9 cellular contexts compared by ENCODE assay signal in genomic region chr17:7887482-7888183, GRCh38. TPM values are rescaled to one million over a fixed set of nuclear protein-coding genes. Genes with fewer than 3 reads are reported as not detected.
DNase-seq lines count a peak whose midpoint lies in the region; ATAC-seq and TF ChIP-seq lines count a peak whose summit lies in the region.
"Had no signal": no experiment of that assay in that cellular context is flagged by ENCODE, and none has a peak within 500 bp of the region (broad histone marks: within the 10 kb centered on the region; RNA-seq: fewer than 3 reads in every experiment).

No MANE protein-coding gene starts in this region.

- H3K4me1 Mint-ChIP-seq in CD8-positive, alpha-beta T cell (ENCODE audit: low read depth): peaks cover 13% of the 10 kb centered on the region

- H3K4me2 ChIP-seq in GM23248 (ENCODE audit: unreplicated experiment): peak overlapping the region; percentile 86

- no peak overlapping the region for H3K27ac Mint-ChIP-seq in CD8-positive, alpha-beta T cell
- H3K27ac Mint-ChIP-seq: activated naive CD4-positive, alpha-beta T cell treated with anti-CD3 and anti-CD28 coated beads, Interleukin-2, amount 50 U/mL, for 24 hours had no signal

- intact Hi-C loops in CD8-positive, alpha-beta T cell (cut with DNase I, micrococcal nuclease): loop anchor here (1.0 to 5.0 kb wide), 11 partner anchors 10 to 103 kb away; partner anchors contain the start of genes CNTROB (in 2 of the 2), NAA38 (in 2 of the 2), KDM6B (in 1 of the 2) and TRAPPC1 (in 1 of the 2)
- intact Hi-C loops in heart left ventricle (cut with DNase I) (loop anchor here in 5 of 10 donors (2.0 to 5.0 kb wide), 6 partner anchors 25 to 53 kb away; partner anchors contain the start of genes CNTROB (in 2 of the 5), NAA38 (in 2 of the 5), KDM6B (in 1 of the 5) and TRAPPC1 (in 1 of the 5)), transverse colon (cut with DNase I; ENCODE audit: low total_unique reads) (no loop called here)

- DNase-seq in CD8-positive, alpha-beta T cell: peak; percentile 73 to 91 (median 82)
- DNase-seq in GM23248: peak; percentile 98
- peak; percentile 99 for DNase-seq in NCI-H1105 treated with DMSO at 0.1 percent for 48 hours (lab: John Stamatoyannopoulos, UW)
- peak; percentile 78 to 94 for DNase-seq in SW 1271 (lab: John Stamatoyannopoulos, UW)
- peak; percentile 98 for DNase-seq in adipocyte (ENCODE audit: low read depth)
- DNase-seq in heart left ventricle: peak; percentile 93 to 95 (median 95)
- peak; percentile 94 for DNase-seq in pons (ENCODE audit: low spot score)
- DNase-seq in transverse colon: peak; percentile 94

- H3K9me3 ChIP-seq in CD8-positive, alpha-beta T cell (ENCODE audit: low read length): no peaks in the 10 kb centered on the region
- H3K9me3 ChIP-seq in GM23248 (ENCODE audit: low read depth) (no peaks in the 10 kb centered on the region), adipocyte (ENCODE audit: control insufficient read depth, low read length) (no peaks in the 10 kb centered on the region), heart left ventricle (no peaks in the 10 kb centered on the region), transverse colon (no peaks in the 10 kb centered on the region)

- H3K36me3 Mint-ChIP-seq in CD8-positive, alpha-beta T cell: peaks cover 43% of the 10 kb centered on the region

- H3K9me2 ChIP-seq in GM23248 (ENCODE audit: insufficient read depth): no peaks in the 10 kb centered on the region

- no peaks in the 10 kb centered on the region for H3K9me3 Mint-ChIP-seq in CD8-positive, alpha-beta T cell
- H3K9me3 Mint-ChIP-seq: activated naive CD4-positive, alpha-beta T cell treated with anti-CD3 and anti-CD28 coated beads, Interleukin-2, amount 50 U/mL, for 24 hours had no signal

- H3K27ac ChIP-seq in CD8-positive, alpha-beta T cell (ENCODE audit: low read depth, low read length): peak overlapping the region; percentile 61
- peak overlapping the region; percentile 90 for H3K27ac ChIP-seq in GM23248
- H3K27ac ChIP-seq in heart left ventricle: peak overlapping the region; percentile 72 to 98 (median 91)
- peak overlapping the region; percentile 93 to 99 (median 96) for H3K27ac ChIP-seq in transverse colon

- H3K27me3 ChIP-seq in CD8-positive, alpha-beta T cell (ENCODE audit: insufficient read depth, low read length): no peaks in the 10 kb centered on the region
- H3K27me3 ChIP-seq in GM23248 (replicated peaks; ENCODE audit: insufficient read depth) (no peaks in the 10 kb centered on the region), adipocyte (replicated peaks; ENCODE audit: control insufficient read depth, insufficient read depth, low read length) (no peaks in the 10 kb centered on the region), heart left ventricle (no peaks in the 10 kb centered on the region), transverse colon (no peaks in the 10 kb centered on the region)

- H3K9ac ChIP-seq in GM23248 (peak overlapping the region; percentile 82), adipocyte (ENCODE audit: low read length) (peak overlapping the region; percentile 88)

- TF ChIP-seq EP300 in transverse colon (IDR thresholded peaks at IDR 0.05; ENCODE audit: low read depth): no peak

- H3K36me3 ChIP-seq in CD8-positive, alpha-beta T cell (ENCODE audit: insufficient read depth, low read length): peaks cover 30% of the 10 kb centered on the region
- H3K36me3 ChIP-seq in GM23248 (ENCODE audit: low read depth) (peaks cover 9% of the 10 kb centered on the region; the same call in 1 of the 2 replicates), adipocyte (ENCODE audit: control insufficient read depth, insufficient read depth, low read length, severe bottlenecking) (peaks cover 16% of the 10 kb centered on the region), heart left ventricle (peaks cover 0 to 26% (median 18%) of the 10 kb centered on the region in 9 donors), transverse colon (peaks cover 0 to 5% (median 0%) of the 10 kb centered on the region in 4 donors)

- POLR2A ChIA-PET in CD8-positive, alpha-beta T cell (lab: Charles Lee): no interaction called here

- H3K4me3 ChIP-seq in CD8-positive, alpha-beta T cell (ENCODE audit: low read depth, low read length): peak overlapping the region; percentile 86
- peak overlapping the region; percentile 90 for H3K4me3 ChIP-seq in GM23248
- peak overlapping the region; percentile 89 for H3K4me3 ChIP-seq in adipocyte (ENCODE audit: low read length)
- H3K4me3 ChIP-seq in heart left ventricle: peak overlapping the region; percentile 8 to 86 (median 76)
- H3K4me3 ChIP-seq in transverse colon: peak overlapping the region; percentile 9 to 85 (median 80)

- CTCF ChIA-PET in CD8-positive, alpha-beta T cell (lab: Charles Lee): interaction anchor here (1.2 kb wide), 1 partner anchor 26 kb away, joined by 3 read pairs; no protein-coding TSS in a partner anchor

- H2AFZ ChIP-seq in GM23248: peak overlapping the region; percentile 77

- TF ChIP-seq POLR2A in heart left ventricle (IDR thresholded peaks at IDR 0.05) (peak in 1 of 2 donors; percentile 50), transverse colon (IDR thresholded peaks at IDR 0.05) (peak; percentile 55)

- peaks cover 38% of the 10 kb centered on the region for H3F3A ChIP-seq in GM23248 (ENCODE audit: insufficient read depth)

- WGBS in GM23248 (ENCODE audit: low coverage in 1 of 2, low lambda C conversion rate in 2 of 2, missing lambda C conversion rate in 2 of 2), 2 experiments: 1% methylated on average over 23 to 35 of the region's 35 CpGs
- 0 to 1% (median 1%) methylated on average over 22 to 35 of the region's 35 CpGs for WGBS in heart left ventricle, 4 donors
- 0 to 1% methylated on average over 2 to 33 of the region's 35 CpGs for WGBS in transverse colon (ENCODE audit: low coverage in 1 of 2), 2 donors

- H3K79me2 ChIP-seq in GM23248 (ENCODE audit: insufficient read depth): peaks cover 32% of the 10 kb centered on the region

- in situ Hi-C loops in GM23248 (cut with MboI) (no loop called here), transverse colon (cut with MboI; ENCODE audit: low pct_ligation_motif_present in 1 of 4, low pct_unique_long_range_greater_than_20kb in 1 of 4, low sequenced_read_pairs in 3 of 4) (no loop called here)

- H3K4me1 ChIP-seq in CD8-positive, alpha-beta T cell (ENCODE audit: insufficient read depth, low read length): peaks cover 30% of the 10 kb centered on the region
- H3K4me1 ChIP-seq in GM23248 (ENCODE audit: insufficient read depth) (peaks cover 38% of the 10 kb centered on the region), adipocyte (ENCODE audit: control insufficient read depth, insufficient read depth, low read length) (peaks cover 37% of the 10 kb centered on the region), heart left ventricle (peaks cover 17 to 63% (median 45%) of the 10 kb centered on the region in 12 donors), transverse colon (peaks cover 39 to 61% (median 54%) of the 10 kb centered on the region in 4 donors)

- H3K27me3 Mint-ChIP-seq in CD8-positive, alpha-beta T cell (ENCODE audit: low read depth): no peaks in the 10 kb centered on the region
- H3K27me3 Mint-ChIP-seq: activated naive CD4-positive, alpha-beta T cell treated with anti-CD3 and anti-CD28 coated beads, Interleukin-2, amount 50 U/mL, for 24 hours had no signal

- H4K20me1 ChIP-seq in GM23248 (ENCODE audit: insufficient read depth): no peaks in the 10 kb centered on the region

- peak; percentile 71 for ATAC-seq in CD8-positive, alpha-beta T cell
- ATAC-seq in heart left ventricle: peak; percentile 79 to 87 (median 86)

- TF ChIP-seq CTCF in CD8-positive, alpha-beta T cell (IDR thresholded peaks at IDR 0.05): no peak
- TF ChIP-seq CTCF in heart left ventricle (IDR thresholded peaks at IDR 0.05) (no peak), transverse colon (IDR thresholded peaks at IDR 0.05) (no peak)

- H3K4me3 Mint-ChIP-seq in CD8-positive, alpha-beta T cell: no peak overlapping the region
- H3K4me3 Mint-ChIP-seq: activated naive CD4-positive, alpha-beta T cell treated with anti-CD3 and anti-CD28 coated beads, Interleukin-2, amount 50 U/mL, for 24 hours had no signal

RNA-seq across cellular contexts. Expression of gene CHD3, which starts 1.0 kb away (rescaled TPM):
- total RNA-seq in CD8-positive, alpha-beta T cell: 100 to 1,000 TPM; 243 to 245 TPM
- 56.5 and 73.6 TPM in 2 replicates for total RNA-seq in GM23248 (2014; rRNA removed; shearing (Covaris generic))
- polyA plus RNA-seq in GM23248 (2016; fragmentation: Nextera tagmentation; extraction: Ambion mirVana) (14.0 and 16.0 TPM in 2 replicates), heart left ventricle (10 to 100 TPM; 17.5 to 17.9 TPM)
- total RNA-seq in heart left ventricle (10 to 100 TPM in 6 of 9 donors, 1 to 10 TPM in 3; 6.7 to 30.6 (median 13.6) TPM), transverse colon (10 to 100 TPM; 53.0 to 71.6 (median 62.0) TPM)

RNA-seq across cellular contexts. Expression of gene RNF227, which starts 28.5 kb away (rescaled TPM):
- 1 to 10 TPM; 2.8 to 3.3 TPM for total RNA-seq in CD8-positive, alpha-beta T cell
- total RNA-seq in GM23248 (2014; rRNA removed; shearing (Covaris generic)): 4.3 and 15.3 TPM in 2 replicates
- polyA plus RNA-seq in GM23248 (2016; fragmentation: Nextera tagmentation; extraction: Ambion mirVana): 3.1 and 4.3 TPM in 2 replicates
- total RNA-seq in heart left ventricle: 1 to 10 TPM in 5 of 9 donors, under 1 TPM in 4; 0.51 to 4.9 (median 1.1) TPM
- polyA plus RNA-seq in heart left ventricle: under 1 TPM; 0.79 to 0.88 TPM
- total RNA-seq in transverse colon: 1 to 10 TPM in 2 of 4 donors, under 1 TPM in 1, not detected in 1; 0.75 to 3.4 (median 2.7) TPM

RNA-seq across cellular contexts. Expression of gene CYB5D1, which starts 29.8 kb away (rescaled TPM):
- total RNA-seq in CD8-positive, alpha-beta T cell: 10 to 100 TPM; 10.4 to 12.4 TPM
- 11.0 and 20.6 TPM in 2 replicates for total RNA-seq in GM23248 (2014; rRNA removed; shearing (Covaris generic))
- polyA plus RNA-seq in GM23248 (2016; fragmentation: Nextera tagmentation; extraction: Ambion mirVana) (8.6 and 9.9 TPM in 2 replicates), heart left ventricle (10 to 100 TPM; 11.7 to 15.5 TPM)
- total RNA-seq in heart left ventricle (10 to 100 TPM in 8 of 9 donors, 1 to 10 TPM in 1; 9.3 to 20.4 (median 16.6) TPM), transverse colon (10 to 100 TPM in 1 of 4 donors, 1 to 10 TPM in 2, not detected in 1; 4.9 to 50.4 (median 9.6) TPM)

RNA-seq across cellular contexts. Expression of gene NAA38, which starts 30.3 kb away (rescaled TPM):
- 10 to 100 TPM; 14.3 to 16.5 TPM for total RNA-seq in CD8-positive, alpha-beta T cell
- 70.4 and 71.5 TPM in 2 replicates for total RNA-seq in GM23248 (2014; rRNA removed; shearing (Covaris generic))
- polyA plus RNA-seq in GM23248 (2016; fragmentation: Nextera tagmentation; extraction: Ambion mirVana): 185 and 196 TPM in 2 replicates
- total RNA-seq in heart left ventricle: 100 to 1,000 TPM in 1 of 9 donors, 10 to 100 TPM in 8; 60.9 to 141 (median 72.4) TPM
- 100 to 1,000 TPM in 1 of 2 donors, 10 to 100 TPM in 1; 75.2 to 179 TPM for polyA plus RNA-seq in heart left ventricle
- total RNA-seq in transverse colon: 10 to 100 TPM; 59.8 to 95.3 (median 86.5) TPM

RNA-seq across cellular contexts. Expression of gene TMEM88, which starts 32.8 kb away (rescaled TPM):
- 10 to 100 TPM; 33.3 to 33.7 TPM for total RNA-seq in CD8-positive, alpha-beta T cell
- total RNA-seq in GM23248 (2014; rRNA removed; shearing (Covaris generic)): not detected in 2 replicates
- polyA plus RNA-seq in GM23248 (2016; fragmentation: Nextera tagmentation; extraction: Ambion mirVana) (0.23 TPM in 1 of 2 replicates, not detected in the other), heart left ventricle (100 to 1,000 TPM in 1 of 2 donors, 10 to 100 TPM in 1; 97.7 to 112 TPM)
- total RNA-seq in heart left ventricle (100 to 1,000 TPM in 1 of 9 donors, 10 to 100 TPM in 8; 16.7 to 130 (median 27.0) TPM), transverse colon (10 to 100 TPM in 1 of 4 donors, 1 to 10 TPM in 3; 2.4 to 13.1 (median 6.8) TPM)

Comparison
In these comparisons a context has a peak if more than half of its experiments do, and no peak if none do; other contexts are left out.
1. Peak in every context shown above with its lines: DNase-seq, ATAC-seq, H3K4me3 ChIP-seq and H3K27ac ChIP-seq.